ENCODE assay signal across 14 cellular contexts in the genomic region with DNA sequence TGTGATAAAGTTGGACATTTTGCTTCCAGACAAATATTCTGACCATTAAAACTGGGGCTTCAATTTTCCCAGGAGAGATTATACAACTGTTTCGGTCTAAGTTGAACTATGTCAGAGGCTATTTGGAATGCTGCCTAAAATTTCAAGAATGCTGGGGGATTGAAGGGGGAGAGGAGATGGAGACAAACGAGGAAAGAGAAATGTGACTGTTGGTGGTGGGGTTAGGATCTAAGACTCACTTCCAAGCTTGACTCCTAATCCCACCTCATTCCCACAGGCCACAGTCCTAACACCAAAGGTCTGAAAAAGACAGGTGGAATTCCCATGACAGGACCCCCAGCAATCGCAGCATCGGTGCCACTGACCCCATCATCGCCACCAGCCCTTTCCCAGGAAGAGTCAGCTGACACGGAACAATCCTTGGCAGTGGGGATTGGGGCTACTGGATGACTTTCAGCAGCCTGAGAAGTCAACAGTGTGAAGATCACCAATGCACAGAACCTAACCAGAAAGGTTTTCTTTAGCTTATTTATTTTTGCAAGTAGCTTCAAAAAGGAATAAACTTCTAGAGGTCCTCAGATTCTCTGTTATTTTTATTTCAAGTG.
DNase-seq lines count a peak whose midpoint lies in the region; ATAC-seq and TF ChIP-seq lines count a peak whose summit lies in the region.
"Had no signal": no experiment of that assay in that cellular context is flagged by ENCODE, and none has a peak within 500 bp of the region (broad histone marks: within the 10 kb centered on the region; RNA-seq: fewer than 3 reads in every experiment).

No MANE protein-coding gene starts in this region.

- no peak for TF ChIP-seq EP300 in sigmoid colon (IDR thresholded peaks at IDR 0.05)

- no peaks in the 10 kb centered on the region for H3K27me3 Mint-ChIP-seq in GM23338 (ENCODE audit: insufficient read depth, low read depth, poor library complexity)
- H3K27me3 Mint-ChIP-seq: activated naive CD8-positive, alpha-beta T cell; effector memory CD8-positive, alpha-beta T cell had no signal

- no peaks in the 10 kb centered on the region for H3K9me3 ChIP-seq in sigmoid colon

- H3K27ac Mint-ChIP-seq in GM23338: peak overlapping the region; percentile 13; the same call in 1 of the 2 replicates
- H3K27ac Mint-ChIP-seq: activated naive CD8-positive, alpha-beta T cell; effector memory CD8-positive, alpha-beta T cell; neural progenitor cell had no signal

- ATAC-seq in GM23338: no peak
- ATAC-seq: effector memory CD8-positive, alpha-beta T cell had no signal

- TF ChIP-seq CTCF in GM23338 (conservative IDR thresholded peaks at IDR 0.05; ENCODE audit: low read depth in 2 of 2): no peak
- TF ChIP-seq CTCF in dorsolateral prefrontal cortex (IDR thresholded peaks at IDR 0.05 in 54 of 56, conservative IDR thresholded peaks at IDR 0.05 in 2 of 56; ENCODE audit: low read depth in 1 of 56, partially characterized antibody in 56 of 56): no peak
- no peak for TF ChIP-seq CTCF in sigmoid colon (IDR thresholded peaks at IDR 0.05)

- H3K36me3 ChIP-seq in GM23338 (ENCODE audit: insufficient read depth): no peaks in the 10 kb centered on the region
- no peaks in the 10 kb centered on the region for H3K36me3 ChIP-seq in sigmoid colon
- H3K36me3 ChIP-seq: neural progenitor cell had no signal

- H3K4me1 Mint-ChIP-seq in GM23338: peaks cover 9% of the 10 kb centered on the region; the same call in 2 of the 3 replicates

- no peaks in the 10 kb centered on the region for H4K20me1 ChIP-seq in GM23338 (replicated peaks; ENCODE audit: insufficient read depth)

- WGBS in sigmoid colon, 2 donors: 76 to 85% methylated on average over 6 of the region's 6 CpGs

- no peak overlapping the region for H3K4me2 ChIP-seq in GM23338
- H3K4me2 ChIP-seq: neural progenitor cell had no signal

- H3F3A ChIP-seq in GM23338 (replicated peaks; ENCODE audit: low read depth): no peaks in the 10 kb centered on the region

- H3K9me2 ChIP-seq in GM23338 (ENCODE audit: insufficient read depth): no peaks in the 10 kb centered on the region

- H3K9me3 Mint-ChIP-seq in GM23338: no peaks in the 10 kb centered on the region
- H3K9me3 Mint-ChIP-seq: effector memory CD8-positive, alpha-beta T cell; neural progenitor cell had no signal

- H3K4me1 ChIP-seq in GM23338 (ENCODE audit: insufficient read depth): no peaks in the 10 kb centered on the region; the same call in 1 of the 2 replicates
- H3K4me1 ChIP-seq in sigmoid colon: peaks cover 0 to 69% (median 61%) of the 10 kb centered on the region in 4 donors

- intact Hi-C loops in dorsolateral prefrontal cortex (cut with DNase I) (loop anchor here in 1 of 2 donors (5.0 to 10.0 kb wide), 2 partner anchors 34 to 78 kb away; no protein-coding TSS in a partner anchor), sigmoid colon (cut with DNase I) (no loop called here)

- no peak for TF ChIP-seq POLR2A in sigmoid colon (IDR thresholded peaks at IDR 0.05)

- no peak overlapping the region for H2AFZ ChIP-seq in GM23338
- H2AFZ ChIP-seq: neural progenitor cell had no signal

- H3K36me3 Mint-ChIP-seq in GM23338 (ENCODE audit: low read depth): no peaks in the 10 kb centered on the region
- H3K36me3 Mint-ChIP-seq: activated naive CD8-positive, alpha-beta T cell had no signal

- H3K4me3 Mint-ChIP-seq in GM23338: no peak overlapping the region
- H3K4me3 Mint-ChIP-seq: activated naive CD8-positive, alpha-beta T cell; effector memory CD8-positive, alpha-beta T cell; neural progenitor cell had no signal

- DNase-seq in GM23338 (ENCODE audit: low spot score): peak; percentile 51
- peak in 1 of 10 donors; percentile 10 for DNase-seq in dorsolateral prefrontal cortex
- DNase-seq in islet precursor cell: peak; percentile 53
- no peak for DNase-seq in sigmoid colon
- DNase-seq in 8988T: no peak
- no peak for DNase-seq in foreskin melanocyte
- no peak for DNase-seq in NCI-H82 (lab: John Stamatoyannopoulos, UW)
- DNase-seq in SKM-1 (lab: John Stamatoyannopoulos, UW; ENCODE audit: unreplicated experiment): no peak
- DNase-seq: activated CD8-positive, alpha-beta memory T cell treated with anti-CD3 and anti-CD28 coated beads for 24 hours; effector memory CD8-positive, alpha-beta T cell; Karpas-422; NCI-H2171 treated with DMSO at 0.1 percent for 48 hours had no signal

- no peaks in the 10 kb centered on the region for H3K27me3 ChIP-seq in GM23338 (ENCODE audit: insufficient read depth)
- no peaks in the 10 kb centered on the region for H3K27me3 ChIP-seq in dorsolateral prefrontal cortex
- H3K27me3 ChIP-seq in sigmoid colon: no peaks in the 10 kb centered on the region
- H3K27me3 ChIP-seq: neural progenitor cell had no signal

- H3K79me2 ChIP-seq in GM23338 (replicated peaks; ENCODE audit: insufficient read depth): no peaks in the 10 kb centered on the region; the same call in none of the 2 replicates

- H3K27ac ChIP-seq in GM23338 (ENCODE audit: low read depth) (no peak overlapping the region), dorsolateral prefrontal cortex (peak overlapping the region in 48 of 59 donors; percentile 1 to 95 (median 72)), sigmoid colon (peak overlapping the region; percentile 33 to 64 (median 48))
- H3K27ac ChIP-seq: neural progenitor cell had no signal

- H3K4me3 ChIP-seq in GM23338: no peak overlapping the region
- H3K4me3 ChIP-seq in dorsolateral prefrontal cortex: peak overlapping the region in 2 of 59 donors; percentile 9 to 21
- no peak overlapping the region for H3K4me3 ChIP-seq in sigmoid colon
- H3K4me3 ChIP-seq: neural progenitor cell had no signal

TF ChIP-seq in GM23338, 12 proteins besides CTCF, POLR2A, EP300 and RAD21 (continues in another document):
- no peak for TF ChIP-seq CREB1 (CRISPR knock-in tag; IDR thresholded peaks at IDR 0.05; ENCODE audit: low read depth)
- TF ChIP-seq, protein P1, sequence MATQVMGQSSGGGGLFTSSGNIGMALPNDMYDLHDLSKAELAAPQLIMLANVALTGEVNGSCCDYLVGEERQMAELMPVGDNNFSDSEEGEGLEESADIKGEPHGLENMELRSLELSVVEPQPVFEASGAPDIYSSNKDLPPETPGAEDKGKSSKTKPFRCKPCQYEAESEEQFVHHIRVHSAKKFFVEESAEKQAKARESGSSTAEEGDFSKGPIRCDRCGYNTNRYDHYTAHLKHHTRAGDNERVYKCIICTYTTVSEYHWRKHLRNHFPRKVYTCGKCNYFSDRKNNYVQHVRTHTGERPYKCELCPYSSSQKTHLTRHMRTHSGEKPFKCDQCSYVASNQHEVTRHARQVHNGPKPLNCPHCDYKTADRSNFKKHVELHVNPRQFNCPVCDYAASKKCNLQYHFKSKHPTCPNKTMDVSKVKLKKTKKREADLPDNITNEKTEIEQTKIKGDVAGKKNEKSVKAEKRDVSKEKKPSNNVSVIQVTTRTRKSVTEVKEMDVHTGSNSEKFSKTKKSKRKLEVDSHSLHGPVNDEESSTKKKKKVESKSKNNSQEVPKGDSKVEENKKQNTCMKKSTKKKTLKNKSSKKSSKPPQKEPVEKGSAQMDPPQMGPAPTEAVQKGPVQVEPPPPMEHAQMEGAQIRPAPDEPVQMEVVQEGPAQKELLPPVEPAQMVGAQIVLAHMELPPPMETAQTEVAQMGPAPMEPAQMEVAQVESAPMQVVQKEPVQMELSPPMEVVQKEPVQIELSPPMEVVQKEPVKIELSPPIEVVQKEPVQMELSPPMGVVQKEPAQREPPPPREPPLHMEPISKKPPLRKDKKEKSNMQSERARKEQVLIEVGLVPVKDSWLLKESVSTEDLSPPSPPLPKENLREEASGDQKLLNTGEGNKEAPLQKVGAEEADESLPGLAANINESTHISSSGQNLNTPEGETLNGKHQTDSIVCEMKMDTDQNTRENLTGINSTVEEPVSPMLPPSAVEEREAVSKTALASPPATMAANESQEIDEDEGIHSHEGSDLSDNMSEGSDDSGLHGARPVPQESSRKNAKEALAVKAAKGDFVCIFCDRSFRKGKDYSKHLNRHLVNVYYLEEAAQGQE (IDR thresholded peaks at IDR 0.05; ENCODE audit: unreplicated experiment): no peak
- no peak for TF ChIP-seq POLR2AphosphoS5 (IDR thresholded peaks at IDR 0.05; ENCODE audit: low read depth)
- TF ChIP-seq, protein P2, sequence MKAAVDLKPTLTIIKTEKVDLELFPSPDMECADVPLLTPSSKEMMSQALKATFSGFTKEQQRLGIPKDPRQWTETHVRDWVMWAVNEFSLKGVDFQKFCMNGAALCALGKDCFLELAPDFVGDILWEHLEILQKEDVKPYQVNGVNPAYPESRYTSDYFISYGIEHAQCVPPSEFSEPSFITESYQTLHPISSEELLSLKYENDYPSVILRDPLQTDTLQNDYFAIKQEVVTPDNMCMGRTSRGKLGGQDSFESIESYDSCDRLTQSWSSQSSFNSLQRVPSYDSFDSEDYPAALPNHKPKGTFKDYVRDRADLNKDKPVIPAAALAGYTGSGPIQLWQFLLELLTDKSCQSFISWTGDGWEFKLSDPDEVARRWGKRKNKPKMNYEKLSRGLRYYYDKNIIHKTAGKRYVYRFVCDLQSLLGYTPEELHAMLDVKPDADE (IDR thresholded peaks at IDR 0.05): no peak
- no peak for TF ChIP-seq EZH2phosphoT487 (IDR thresholded peaks at IDR 0.05; ENCODE audit: unreplicated experiment)
- no peak for TF ChIP-seq NANOG (IDR thresholded peaks at IDR 0.05; ENCODE audit: borderline replicate concordance)
- TF ChIP-seq EZH2 (IDR thresholded peaks at IDR 0.05; ENCODE audit: low read depth, unreplicated experiment): no peak
- TF ChIP-seq ZNF331 (CRISPR knock-in tag; IDR thresholded peaks at IDR 0.05; ENCODE audit: low read depth): no peak
- TF ChIP-seq JUNB (IDR thresholded peaks at IDR 0.05; ENCODE audit: unreplicated experiment): no peak

Comparison
In these comparisons a context has a peak if more than half of its experiments do, and no peak if none do; other contexts are left out.
1. DNase-seq: peak in GM23338 (single experiment) and islet precursor cell (single experiment); none in sigmoid colon (single experiment), 8988T (single experiment), foreskin melanocyte (single experiment), NCI-H82 (single experiment) and SKM-1 (single experiment).